Comparison of ENCODE assay signal across 1 cellular context in the genomic region with DNA sequence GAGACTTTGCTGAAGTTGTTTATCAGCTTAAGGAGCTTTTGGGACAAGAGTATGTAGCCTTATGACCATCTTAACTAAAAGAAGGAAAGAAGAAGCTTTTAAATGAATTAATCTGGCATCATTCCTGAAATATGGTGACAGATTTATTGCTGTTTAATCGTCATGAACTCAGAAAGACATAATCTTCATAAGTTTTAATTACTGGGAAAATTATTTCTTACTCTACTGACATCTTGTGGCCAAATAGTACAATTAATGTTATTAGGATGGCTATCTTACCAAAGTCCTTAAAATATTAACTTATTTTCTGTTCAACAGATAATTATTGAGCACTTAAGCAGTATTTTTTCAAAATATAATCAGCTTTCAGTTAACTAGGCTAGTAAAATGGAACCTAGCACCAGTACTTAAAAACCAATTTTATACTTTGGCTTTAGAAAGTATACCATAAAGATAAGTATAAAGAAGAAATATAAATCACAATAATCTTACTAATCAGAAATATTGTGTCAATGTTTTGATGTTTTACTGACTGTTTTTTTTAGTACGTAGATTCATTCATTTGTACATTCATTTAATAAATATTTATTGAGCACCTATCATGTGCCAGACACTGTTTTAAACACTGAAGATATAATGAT.
TF ChIP-seq lines count a peak whose summit lies in the region.

No MANE protein-coding gene starts in this region.

TF ChIP-seq in GM23338, 12 proteins besides CTCF, POLR2A, EP300 and RAD21 (continued from another document):
- TF ChIP-seq, protein P1, sequence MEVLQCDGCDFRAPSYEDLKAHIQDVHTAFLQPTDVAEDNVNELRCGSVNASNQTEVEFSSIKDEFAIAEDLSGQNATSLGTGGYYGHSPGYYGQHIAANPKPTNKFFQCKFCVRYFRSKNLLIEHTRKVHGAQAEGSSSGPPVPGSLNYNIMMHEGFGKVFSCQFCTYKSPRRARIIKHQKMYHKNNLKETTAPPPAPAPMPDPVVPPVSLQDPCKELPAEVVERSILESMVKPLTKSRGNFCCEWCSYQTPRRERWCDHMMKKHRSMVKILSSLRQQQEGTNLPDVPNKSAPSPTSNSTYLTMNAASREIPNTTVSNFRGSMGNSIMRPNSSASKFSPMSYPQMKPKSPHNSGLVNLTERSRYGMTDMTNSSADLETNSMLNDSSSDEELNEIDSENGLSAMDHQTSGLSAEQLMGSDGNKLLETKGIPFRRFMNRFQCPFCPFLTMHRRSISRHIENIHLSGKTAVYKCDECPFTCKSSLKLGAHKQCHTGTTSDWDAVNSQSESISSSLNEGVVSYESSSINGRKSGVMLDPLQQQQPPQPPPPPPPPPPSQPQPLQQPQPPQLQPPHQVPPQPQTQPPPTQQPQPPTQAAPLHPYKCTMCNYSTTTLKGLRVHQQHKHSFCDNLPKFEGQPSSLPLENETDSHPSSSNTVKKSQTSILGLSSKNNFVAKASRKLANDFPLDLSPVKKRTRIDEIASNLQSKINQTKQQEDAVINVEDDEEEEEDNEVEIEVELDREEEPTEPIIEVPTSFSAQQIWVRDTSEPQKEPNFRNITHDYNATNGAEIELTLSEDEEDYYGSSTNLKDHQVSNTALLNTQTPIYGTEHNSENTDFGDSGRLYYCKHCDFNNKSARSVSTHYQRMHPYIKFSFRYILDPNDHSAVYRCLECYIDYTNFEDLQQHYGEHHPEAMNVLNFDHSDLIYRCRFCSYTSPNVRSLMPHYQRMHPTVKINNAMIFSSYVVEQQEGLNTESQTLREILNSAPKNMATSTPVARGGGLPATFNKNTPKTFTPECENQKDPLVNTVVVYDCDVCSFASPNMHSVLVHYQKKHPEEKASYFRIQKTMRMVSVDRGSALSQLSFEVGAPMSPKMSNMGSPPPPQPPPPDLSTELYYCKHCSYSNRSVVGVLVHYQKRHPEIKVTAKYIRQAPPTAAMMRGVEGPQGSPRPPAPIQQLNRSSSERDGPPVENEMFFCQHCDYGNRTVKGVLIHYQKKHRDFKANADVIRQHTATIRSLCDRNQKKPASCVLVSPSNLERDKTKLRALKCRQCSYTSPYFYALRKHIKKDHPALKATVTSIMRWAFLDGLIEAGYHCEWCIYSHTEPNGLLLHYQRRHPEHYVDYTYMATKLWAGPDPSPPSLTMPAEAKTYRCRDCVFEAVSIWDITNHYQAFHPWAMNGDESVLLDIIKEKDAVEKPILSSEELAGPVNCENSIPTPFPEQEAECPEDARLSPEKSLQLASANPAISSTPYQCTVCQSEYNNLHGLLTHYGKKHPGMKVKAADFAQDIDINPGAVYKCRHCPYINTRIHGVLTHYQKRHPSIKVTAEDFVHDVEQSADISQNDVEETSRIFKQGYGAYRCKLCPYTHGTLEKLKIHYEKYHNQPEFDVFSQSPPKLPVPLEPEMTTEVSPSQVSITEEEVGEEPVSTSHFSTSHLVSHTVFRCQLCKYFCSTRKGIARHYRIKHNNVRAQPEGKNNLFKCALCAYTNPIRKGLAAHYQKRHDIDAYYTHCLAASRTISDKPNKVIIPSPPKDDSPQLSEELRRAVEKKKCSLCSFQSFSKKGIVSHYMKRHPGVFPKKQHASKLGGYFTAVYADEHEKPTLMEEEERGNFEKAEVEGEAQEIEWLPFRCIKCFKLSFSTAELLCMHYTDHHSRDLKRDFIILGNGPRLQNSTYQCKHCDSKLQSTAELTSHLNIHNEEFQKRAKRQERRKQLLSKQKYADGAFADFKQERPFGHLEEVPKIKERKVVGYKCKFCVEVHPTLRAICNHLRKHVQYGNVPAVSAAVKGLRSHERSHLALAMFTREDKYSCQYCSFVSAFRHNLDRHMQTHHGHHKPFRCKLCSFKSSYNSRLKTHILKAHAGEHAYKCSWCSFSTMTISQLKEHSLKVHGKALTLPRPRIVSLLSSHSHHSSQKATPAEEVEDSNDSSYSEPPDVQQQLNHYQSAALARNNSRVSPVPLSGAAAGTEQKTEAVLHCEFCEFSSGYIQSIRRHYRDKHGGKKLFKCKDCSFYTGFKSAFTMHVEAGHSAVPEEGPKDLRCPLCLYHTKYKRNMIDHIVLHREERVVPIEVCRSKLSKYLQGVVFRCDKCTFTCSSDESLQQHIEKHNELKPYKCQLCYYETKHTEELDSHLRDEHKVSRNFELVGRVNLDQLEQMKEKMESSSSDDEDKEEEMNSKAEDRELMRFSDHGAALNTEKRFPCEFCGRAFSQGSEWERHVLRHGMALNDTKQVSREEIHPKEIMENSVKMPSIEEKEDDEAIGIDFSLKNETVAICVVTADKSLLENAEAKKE (CRISPR knock-in tag; IDR thresholded peaks at IDR 0.05): no peak
- TF ChIP-seq, protein P2, sequence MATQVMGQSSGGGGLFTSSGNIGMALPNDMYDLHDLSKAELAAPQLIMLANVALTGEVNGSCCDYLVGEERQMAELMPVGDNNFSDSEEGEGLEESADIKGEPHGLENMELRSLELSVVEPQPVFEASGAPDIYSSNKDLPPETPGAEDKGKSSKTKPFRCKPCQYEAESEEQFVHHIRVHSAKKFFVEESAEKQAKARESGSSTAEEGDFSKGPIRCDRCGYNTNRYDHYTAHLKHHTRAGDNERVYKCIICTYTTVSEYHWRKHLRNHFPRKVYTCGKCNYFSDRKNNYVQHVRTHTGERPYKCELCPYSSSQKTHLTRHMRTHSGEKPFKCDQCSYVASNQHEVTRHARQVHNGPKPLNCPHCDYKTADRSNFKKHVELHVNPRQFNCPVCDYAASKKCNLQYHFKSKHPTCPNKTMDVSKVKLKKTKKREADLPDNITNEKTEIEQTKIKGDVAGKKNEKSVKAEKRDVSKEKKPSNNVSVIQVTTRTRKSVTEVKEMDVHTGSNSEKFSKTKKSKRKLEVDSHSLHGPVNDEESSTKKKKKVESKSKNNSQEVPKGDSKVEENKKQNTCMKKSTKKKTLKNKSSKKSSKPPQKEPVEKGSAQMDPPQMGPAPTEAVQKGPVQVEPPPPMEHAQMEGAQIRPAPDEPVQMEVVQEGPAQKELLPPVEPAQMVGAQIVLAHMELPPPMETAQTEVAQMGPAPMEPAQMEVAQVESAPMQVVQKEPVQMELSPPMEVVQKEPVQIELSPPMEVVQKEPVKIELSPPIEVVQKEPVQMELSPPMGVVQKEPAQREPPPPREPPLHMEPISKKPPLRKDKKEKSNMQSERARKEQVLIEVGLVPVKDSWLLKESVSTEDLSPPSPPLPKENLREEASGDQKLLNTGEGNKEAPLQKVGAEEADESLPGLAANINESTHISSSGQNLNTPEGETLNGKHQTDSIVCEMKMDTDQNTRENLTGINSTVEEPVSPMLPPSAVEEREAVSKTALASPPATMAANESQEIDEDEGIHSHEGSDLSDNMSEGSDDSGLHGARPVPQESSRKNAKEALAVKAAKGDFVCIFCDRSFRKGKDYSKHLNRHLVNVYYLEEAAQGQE (IDR thresholded peaks at IDR 0.05; ENCODE audit: unreplicated experiment): no peak
- no peak for TF ChIP-seq ZNF331 (CRISPR knock-in tag; IDR thresholded peaks at IDR 0.05; ENCODE audit: low read depth)
- TF ChIP-seq EZH2phosphoT487 (IDR thresholded peaks at IDR 0.05; ENCODE audit: unreplicated experiment): no peak
- no peak for TF ChIP-seq ZNF114 (CRISPR knock-in tag; IDR thresholded peaks at IDR 0.05)
- no peak for TF ChIP-seq STAT1 (IDR thresholded peaks at IDR 0.05; ENCODE audit: unreplicated experiment)
- TF ChIP-seq POLR2AphosphoS5 (IDR thresholded peaks at IDR 0.05; ENCODE audit: low read depth): no peak
- TF ChIP-seq CREB1 (CRISPR knock-in tag; IDR thresholded peaks at IDR 0.05; ENCODE audit: low read depth): no peak
- TF ChIP-seq NANOG (IDR thresholded peaks at IDR 0.05; ENCODE audit: borderline replicate concordance): no peak
- TF ChIP-seq, protein P3, sequence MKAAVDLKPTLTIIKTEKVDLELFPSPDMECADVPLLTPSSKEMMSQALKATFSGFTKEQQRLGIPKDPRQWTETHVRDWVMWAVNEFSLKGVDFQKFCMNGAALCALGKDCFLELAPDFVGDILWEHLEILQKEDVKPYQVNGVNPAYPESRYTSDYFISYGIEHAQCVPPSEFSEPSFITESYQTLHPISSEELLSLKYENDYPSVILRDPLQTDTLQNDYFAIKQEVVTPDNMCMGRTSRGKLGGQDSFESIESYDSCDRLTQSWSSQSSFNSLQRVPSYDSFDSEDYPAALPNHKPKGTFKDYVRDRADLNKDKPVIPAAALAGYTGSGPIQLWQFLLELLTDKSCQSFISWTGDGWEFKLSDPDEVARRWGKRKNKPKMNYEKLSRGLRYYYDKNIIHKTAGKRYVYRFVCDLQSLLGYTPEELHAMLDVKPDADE (IDR thresholded peaks at IDR 0.05): no peak
- TF ChIP-seq JUNB (IDR thresholded peaks at IDR 0.05; ENCODE audit: unreplicated experiment): no peak
TF ChIP-seq in GM23338: peak in this region for 0.
